Comparison of ENCODE assay signal across 16 cellular contexts in the genomic region with DNA sequence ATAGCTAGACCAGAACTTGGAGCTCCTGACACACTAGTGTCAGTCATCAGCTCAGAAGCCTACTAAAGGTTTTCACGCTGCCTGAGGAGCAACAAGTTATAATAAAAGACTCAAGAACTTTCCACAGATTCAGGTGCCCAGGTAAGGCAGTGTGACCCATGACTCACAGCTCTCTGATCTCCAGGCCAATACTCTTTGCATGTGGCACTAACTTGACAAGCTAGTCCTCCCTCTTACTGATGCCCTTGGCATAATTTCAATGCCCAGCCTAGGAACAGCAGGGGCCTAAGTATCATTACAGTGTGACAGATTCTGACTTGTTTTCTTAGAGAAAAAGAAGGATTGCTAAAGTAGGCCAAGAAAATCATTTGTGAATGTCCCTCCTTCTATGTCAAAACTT. TPM values are rescaled to one million over a fixed set of nuclear protein-coding genes. Genes with fewer than 3 reads are reported as not detected.
"Had no signal": no experiment of that assay in that cellular context is flagged by ENCODE, and none has a peak within 500 bp of the region (broad histone marks: within the 10 kb centered on the region; RNA-seq: fewer than 3 reads in every experiment).

No MANE protein-coding gene starts in this region.

- DNase-seq: activated CD4-positive, alpha-beta T cell treated with anti-CD3 and anti-CD28 coated beads, Interleukin-2, amount 50 U/mL, for 48 hours; activated naive CD4-positive, alpha-beta T cell treated with anti-CD3 and anti-CD28 coated beads, Interleukin-2, amount 10 ng/mL, durations not matched to agents 7 days and 5 days; caudate nucleus; colonic mucosa; kidney; ovary; retina; stimulated activated CD4-positive, alpha-beta T cell treated with anti-CD3 and anti-CD28 coated beads, Interleukin-2, amount 100 ng/mL, for 48 hours; WERI-Rb-1 had no signal

- H3K4me3 ChIP-seq: ascending aorta, colonic mucosa, esophagus muscularis mucosa, hepatocyte, ovary had no signal

- H3K27ac ChIP-seq: ascending aorta, colonic mucosa, esophagus muscularis mucosa, hepatocyte, ovary had no signal

- H3K36me3 ChIP-seq: colonic mucosa, ovary had no signal

- H3K4me1 ChIP-seq: colonic mucosa had no signal

- ATAC-seq: stimulated activated memory B cell treated with anti-CD40 and anti-IgM and Interleukin-4, amounts not matched to agents 10 μg/mL and 1 μg/mL and 100 μg/mL, for 72 hours had no signal

- FAIRE-seq: endometrium, kidney had no signal

- H3K9me3 ChIP-seq: ascending aorta, colonic mucosa, esophagus muscularis mucosa, ovary had no signal

- H3K27me3 ChIP-seq: ascending aorta, colonic mucosa, esophagus muscularis mucosa, hepatocyte, ovary had no signal

RNA-seq across cellular contexts. Expression of a gene that starts 38.4 kb away (rescaled TPM):
- total RNA-seq: activated T-helper 2 cell treated with anti-CD3 and anti-CD28 coated beads, Interferon-gamma antibody, Interleukin-2, Interleukin-4, amounts not matched to agents 10 μg/mL and 5 μg/mL and 100 μg/mL, durations not matched to agents 14 hours and 24 hours and 36 hours; T-helper 1 cell treated with Interleukin-12 subunit alpha and Interleukin-12 subunit beta and Interleukin-4 antibody, amounts not matched to agents 30 ng/mL and 1 ng/mL, for 36 hours had no signal
